8 cellular contexts compared by ENCODE assay signal in genomic region chr9:21812945-21813568, GRCh38. TPM values are rescaled to one million over a fixed set of nuclear protein-coding genes. Genes with fewer than 3 reads are reported as not detected.
A peak's percentile ranks its signal among the peaks of the same experiment; 100 is the strongest.
DNase-seq lines count a peak whose midpoint lies in the region; ATAC-seq, FAIRE-seq and TF ChIP-seq lines count a peak whose summit lies in the region.

No MANE protein-coding gene starts in this region.

- CTCF ChIA-PET in AG04450 (lab: Charles Lee) = interaction anchor here (0.6 to 12.8 kb wide), 75 partner anchors 8 to 693 kb away, joined by 3 to 235 read pairs (median 5); partner anchors contain the start of genes CDKN2A, CDKN2B and CDKN2B-AS1

- H3K4me3 Mint-ChIP-seq in naive B cell = peak overlapping the region in 1 of 8 donors; percentile 30

- peaks cover 4 to 25% (median 5%) of the 10 kb centered on the region in 3 donors for H3K4me1 Mint-ChIP-seq in naive B cell

- H3K27me3 Mint-ChIP-seq in naive B cell = no peaks in the 10 kb centered on the region

- no peak for DNase-seq in AG04450 (ENCODE audit: low read depth, low spot score)
- no peak for DNase-seq in GM18507 (ENCODE audit: extremely low spot score, insufficient read length, low read depth)
- peak; percentile 69 for DNase-seq in NCI-H460 (ENCODE audit: extremely low read depth, low read depth)
- peak; percentile 20 to 23 for DNase-seq in activated CD8-positive, alpha-beta memory T cell treated with anti-CD3 and anti-CD28 coated beads for 4 hours (ENCODE audit: low read depth in 2 of 2)
- peak; percentile 70 to 83 for DNase-seq in erythroblast (lab: John Stamatoyannopoulos, UW)
- DNase-seq in naive B cell = peak; percentile 55
- peak; percentile 19 to 58 (median 36) for DNase-seq in stimulated activated naive CD4-positive, alpha-beta T cell (lab: John Stamatoyannopoulos, UW)

- no peaks in the 10 kb centered on the region for H3K27me3 ChIP-seq in AG04450 (ENCODE audit: control insufficient read depth, insufficient read depth, low read length)

- H3K36me3 Mint-ChIP-seq in naive B cell = peaks cover 0 to 8% of the 10 kb centered on the region in 2 donors

- peak overlapping the region in 1 of 6 donors; percentile 79 for H3K27ac Mint-ChIP-seq in naive B cell

- H3K9me3 Mint-ChIP-seq in naive B cell = no peaks in the 10 kb centered on the region

- FAIRE-seq in GM18507 (lab: Jason Lieb, UNC) = peak; percentile 90

- TF ChIP-seq POLR2A in erythroblast (IDR thresholded peaks at IDR 0.05; ENCODE audit: low read length) = no peak

- no peak overlapping the region for H3K4me3 ChIP-seq in AG04450 (ENCODE audit: low read depth, low read length)

- POLR2A ChIA-PET in AG04450 (lab: Yijun Ruan, JAX) = interaction anchor here (1.0 kb wide), 1 partner anchor 196 kb away, joined by 4 read pairs; the partner anchor contains the start of gene CDKN2B

- TF ChIP-seq CTCF in AG04450 (IDR thresholded peaks at IDR 0.05; ENCODE audit: low read depth, low read length) = peak; percentile 87

- H3K9me3 ChIP-seq in AG04450 (ENCODE audit: control insufficient read depth, insufficient read depth, low read length) = no peaks in the 10 kb centered on the region

- ATAC-seq in HG03066 (IDR thresholded peaks at IDR 0.05; ENCODE audit: low read depth, unreplicated experiment) = peak; percentile 65
- peak; percentile 70 for ATAC-seq in naive B cell (ENCODE audit: low read depth in 2 of 2)

- no peak overlapping the region for H3K27ac ChIP-seq in AG04450 (ENCODE audit: low read depth, low read length)

RNA-seq across cellular contexts. Expression of gene MTAP, which starts 10.6 kb away (rescaled TPM):
- polyA plus RNA-seq in AG04450 (2011; rRNA removed) (21.7 and 26.1 TPM in 2 replicates), naive B cell (ENCODE audit: low read depth in 6 of 6) (10 to 100 TPM; 12.1 to 24.3 (median 18.1) TPM)
- polyA minus RNA-seq in AG04450 (2011; rRNA and poly(A)+ RNA removed) = 25.3 and 28.9 TPM in 2 replicates
- total RNA-seq in NCI-H460 (2014; rRNA removed; shearing (Covaris generic)) = 43.7 and 55.3 TPM in 2 replicates
- polyA plus RNA-seq in NCI-H460 (2014; cell fraction: nucleus; rRNA removed) = 36.2 and 128 TPM in 2 replicates

Comparison
In these comparisons a context has a peak if more than half of its experiments do, and no peak if none do; other contexts are left out.
1. DNase-seq: peak in NCI-H460 (single experiment), activated CD8-positive, alpha-beta memory T cell treated with anti-CD3 and anti-CD28 coated beads for 4 hours (2 of 2), erythroblast (2 of 2), naive B cell (single experiment) and stimulated activated naive CD4-positive, alpha-beta T cell (6 of 6); none in AG04450 (single experiment) and GM18507 (single experiment).